ENCODE assay signal across 8 cellular contexts in genomic region chr6:125301435-125302391, GRCh38. TPM values are rescaled to one million over a fixed set of nuclear protein-coding genes. Genes with fewer than 3 reads are reported as not detected.
A peak's percentile ranks its signal among the peaks of the same experiment; 100 is the strongest.
DNase-seq lines count a peak whose midpoint lies in the region; ATAC-seq and TF ChIP-seq lines count a peak whose summit lies in the region.

Gene HDDC2, minus strand, starts transcription at chr6:125301967. Its CDS starts 35 bp downstream, at chr6:125301932.

- intact Hi-C loops in lower lobe of right lung (cut with DNase I), result no loop called here

- peak; percentile 79 for ATAC-seq in GM18520 (IDR thresholded peaks at IDR 0.05; ENCODE audit: unreplicated experiment)
- ATAC-seq in HG03025 (IDR thresholded peaks at IDR 0.05; ENCODE audit: low FRiP score, unreplicated experiment), result peak; percentile 81
- peak; percentile 95 to 96 for ATAC-seq in lower lobe of right lung

- DNase-seq in AG04450 (ENCODE audit: low read depth, low spot score), result no peak
- no peak for DNase-seq in NCI-H460 (ENCODE audit: extremely low read depth, low read depth)
- peak; percentile 35 to 41 for DNase-seq in activated CD4-positive, alpha-beta T cell treated with anti-CD3 and anti-CD28 coated beads, Interleukin-2, amount 50 U/mL, for 4 hours
- DNase-seq in lower lobe of right lung, result peak; percentile 85
- DNase-seq in stimulated activated CD4-positive, alpha-beta T cell treated with anti-CD3 and anti-CD28 coated beads, TNF-alpha, amount 100 ng/mL, for 4 hours (ENCODE audit: low read depth in 3 of 3), result peak; percentile 29 to 47 (median 45)

- H3K4me3 ChIP-seq in AG04450 (ENCODE audit: low read depth, low read length) (peak within 1 kb of the TSS; percentile 73), ectodermal cell (ENCODE audit: insufficient read depth, low read depth, low read length) (peak within 1 kb of the TSS; percentile 70), lower lobe of right lung (peak within 1 kb of the TSS; percentile 74)

- no peaks in the 10 kb centered on the region for H3K9me3 ChIP-seq in AG04450 (ENCODE audit: control insufficient read depth, insufficient read depth, low read length)
- H3K9me3 ChIP-seq in ectodermal cell (ENCODE audit: control insufficient read depth, low read length), result no peaks in the 10 kb centered on the region
- no peaks in the 10 kb centered on the region for H3K9me3 ChIP-seq in lower lobe of right lung

- H3K36me3 ChIP-seq in ectodermal cell (ENCODE audit: control insufficient read depth, insufficient read depth, low read length) (peaks cover 8% of the 10 kb centered on the region), lower lobe of right lung (peaks cover 27% of the 10 kb centered on the region)

- CTCF ChIA-PET in AG04450 (lab: Charles Lee), result interaction anchor here (0.6 to 2.1 kb wide), 12 partner anchors 9 to 673 kb away, joined by 3 to 8 read pairs (median 4); partner anchors contain the start of gene TPD52L1

- peaks cover 8% of the 10 kb centered on the region for H3K4me1 ChIP-seq in ectodermal cell (ENCODE audit: control insufficient read depth, insufficient read depth, low read length)
- peaks cover 28% of the 10 kb centered on the region for H3K4me1 ChIP-seq in lower lobe of right lung

- WGBS in ectodermal cell, 2 experiments, result 6% methylated on average over 67 of the region's 67 CpGs

- POLR2A ChIA-PET in AG04450 (lab: Yijun Ruan, JAX), result interaction anchor here (0.5 to 1.4 kb wide), 9 partner anchors 72 to 475 kb away, joined by 3 to 7 read pairs (median 3); partner anchors contain the start of gene TPD52L1

- TF ChIP-seq CTCF in AG04450 (IDR thresholded peaks at IDR 0.05; ENCODE audit: low read depth, low read length) (no peak), lower lobe of right lung (IDR thresholded peaks at IDR 0.05) (no peak)

- H3K27me3 ChIP-seq in AG04450 (ENCODE audit: control insufficient read depth, insufficient read depth, low read length) (peaks cover 4% of the 10 kb centered on the region), ectodermal cell (ENCODE audit: control insufficient read depth, insufficient read depth, low read length, poor library complexity, severe bottlenecking) (no peaks in the 10 kb centered on the region), lower lobe of right lung (ENCODE audit: low read depth) (no peaks in the 10 kb centered on the region)

- peak within 1 kb of the TSS; percentile 57 for H3K27ac ChIP-seq in AG04450 (ENCODE audit: low read depth, low read length)
- H3K27ac ChIP-seq in ectodermal cell (ENCODE audit: insufficient read depth, low read depth, low read length, poor library complexity, severe bottlenecking), result peak within 1 kb of the TSS; percentile 56
- H3K27ac ChIP-seq in lower lobe of right lung, result peak within 1 kb of the TSS; percentile 92

RNA-seq across cellular contexts. Expression of gene HDDC2, which starts in this region (rescaled TPM):
- polyA plus RNA-seq in AG04450 (2011; rRNA removed), result 100 and 116 TPM in 2 replicates
- polyA minus RNA-seq in AG04450 (2011; rRNA and poly(A)+ RNA removed), result 25.0 and 31.3 TPM in 2 replicates
- total RNA-seq in NCI-H460 (2014; rRNA removed; shearing (Covaris generic)), result 152 and 159 TPM in 2 replicates
- polyA plus RNA-seq in NCI-H460 (2014; cell fraction: nucleus; rRNA removed), result 69.6 and 121 TPM in 2 replicates
- polyA plus RNA-seq in ectodermal cell (2013, experiment 1 of 4), result 97.2 TPM
- 90.6 TPM for polyA plus RNA-seq in ectodermal cell (2013, experiment 2 of 4)
- polyA plus RNA-seq in ectodermal cell (2013, experiment 3 of 4), result 117 TPM
- 123 TPM for polyA plus RNA-seq in ectodermal cell (2013, experiment 4 of 4)
- 55.4 TPM for total RNA-seq in lower lobe of right lung

Comparison
In these comparisons a context has a peak if more than half of its experiments do, and no peak if none do; other contexts are left out.
1. DNase-seq: peak in activated CD4-positive, alpha-beta T cell treated with anti-CD3 and anti-CD28 coated beads, Interleukin-2, amount 50 U/mL, for 4 hours (2 of 2), lower lobe of right lung (single experiment) and stimulated activated CD4-positive, alpha-beta T cell treated with anti-CD3 and anti-CD28 coated beads, TNF-alpha, amount 100 ng/mL, for 4 hours (3 of 3); none in AG04450 (single experiment) and NCI-H460 (single experiment).
2. Peak in every context shown above with its lines, with median percentiles within 50 percentile points of each other: H3K27ac ChIP-seq, H3K4me3 ChIP-seq and ATAC-seq.